Comparison of ENCODE assay signal across 8 cellular contexts in the genomic region with DNA sequence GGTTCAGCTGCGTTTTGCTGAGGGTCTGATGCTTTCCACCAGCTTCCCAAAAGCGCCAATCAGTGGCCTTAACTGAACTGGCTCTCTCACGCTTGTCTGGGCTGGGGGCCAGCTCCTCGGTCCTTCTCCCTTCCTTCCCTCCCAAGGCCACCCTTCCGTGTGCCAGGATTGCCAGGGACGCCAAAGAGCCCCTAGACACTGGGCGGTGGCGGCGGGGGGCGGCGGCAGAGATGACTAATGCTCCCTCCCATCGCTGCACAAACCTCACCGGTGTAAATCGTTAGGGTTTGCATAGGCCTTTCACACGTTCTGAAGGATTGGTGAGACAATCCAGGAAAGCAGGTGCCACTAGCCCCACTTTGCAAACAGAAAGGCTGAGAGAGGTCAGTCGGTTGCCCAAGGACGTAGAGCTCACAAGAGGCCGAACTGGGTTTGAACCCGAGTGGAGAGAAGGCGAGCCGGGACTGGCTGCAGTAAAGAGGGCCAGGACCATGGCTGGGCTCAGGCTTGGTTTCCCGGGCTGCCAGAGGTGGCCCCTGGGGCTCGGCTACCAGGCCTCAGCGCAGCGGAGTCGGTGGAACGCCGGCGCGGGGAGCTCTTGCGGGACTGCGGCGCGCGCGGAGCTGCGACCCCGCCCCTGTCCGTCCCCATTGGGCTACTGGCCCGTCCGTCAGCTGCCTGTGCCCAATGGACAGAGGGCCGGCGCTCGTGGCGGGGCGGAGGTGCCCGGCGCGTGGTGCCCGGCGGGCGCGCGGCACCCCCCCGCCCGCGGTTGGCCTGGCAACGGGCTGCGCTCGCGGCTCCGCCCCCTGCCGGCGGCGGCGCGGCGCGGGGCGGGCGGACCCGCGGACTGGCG.
A peak's percentile ranks its signal among the peaks of the same experiment; 100 is the strongest.
DNase-seq lines count a peak whose midpoint lies in the region; ATAC-seq and TF ChIP-seq lines count a peak whose summit lies in the region.

No MANE protein-coding gene starts in this region.

- H3K4me3 ChIP-seq in choroid plexus epithelial cell (ENCODE audit: low read depth, low read length) = peak overlapping the region; percentile 51

- peak; percentile 64 to 95 for DNase-seq in NCI-H446 (lab: John Stamatoyannopoulos, UW)
- peak; percentile 81 to 84 for DNase-seq in activated CD4-positive, alpha-beta T cell treated with anti-CD3 and anti-CD28 coated beads for 4 hours
- peak; percentile 89 for DNase-seq in choroid plexus epithelial cell (ENCODE audit: low read depth)
- peak; percentile 90 for DNase-seq in kidney tubule cell (ENCODE audit: low spot score)
- DNase-seq in stimulated activated CD4-positive, alpha-beta T cell treated with anti-CD3 and anti-CD28 coated beads, Interleukin-15, amount 100 ng/mL, for 24 hours = peak; percentile 92
- no peak for DNase-seq in OCI-M2 (lab: John Stamatoyannopoulos, UW; ENCODE audit: unreplicated experiment)

- ATAC-seq in GM18498 (IDR thresholded peaks at IDR 0.05; ENCODE audit: unreplicated experiment) = peak; percentile 95
- peak; percentile 70 for ATAC-seq in HG03095 (IDR thresholded peaks at IDR 0.05; ENCODE audit: unreplicated experiment)

- TF ChIP-seq CTCF in choroid plexus epithelial cell (conservative IDR thresholded peaks at IDR 0.05; ENCODE audit: low read depth, low read length) = no peak
